Comparison of ENCODE assay signal across 34 cellular contexts in genomic region chr2:186466743-186467142, GRCh38.
"Had no signal": no experiment of that assay in that cellular context is flagged by ENCODE, and none has a peak within 500 bp of the region (broad histone marks: within the 10 kb centered on the region; RNA-seq: fewer than 3 reads in every experiment).

No MANE protein-coding gene starts in this region.

- DNase-seq: Karpas-422, Kasumi-1, MG63, MM.1S, MV-4-11, NCI-H1048, NCI-H1092, NCI-H1092 treated with DMSO at 0.1 percent for 48 hours, NCI-H1105, NCI-H1105 treated with DMSO at 0.1 percent for 48 hours, NCI-H1417, NCI-H1417 treated with DMSO at 0.1 percent for 48 hours, NCI-H1436, NCI-H1436 treated with DMSO at 0.1 percent for 48 hours, NCI-H146, NCI-H1694, NCI-H1694 treated with DMSO at 0.1 percent for 48 hours, NCI-H187, NCI-H187 treated with DMSO at 0.1 percent for 48 hours, NCI-H1930, NCI-H2029, NCI-H2029 treated with DMSO at 0.1 percent for 48 hours, NCI-H2081, NCI-H2081 treated with DMSO at 0.1 percent for 48 hours, NCI-H2107, NCI-H2171, NCI-H2171 treated with DMSO at 0.1 percent for 48 hours, NCI-H2227 treated with DMSO at 0.1 percent for 48 hours, NCI-H226, NCI-H345, NCI-H446, NCI-H446 treated with DMSO at 0.1 percent for 48 hours, NCI-H510A, NCI-H510A treated with DMSO at 0.1 percent for 48 hours had no signal

- H3K27me3 ChIP-seq: MG63 had no signal

- H3K4me3 ChIP-seq: MG63 had no signal

- H3K36me3 ChIP-seq: MG63 had no signal

- H3K9me3 ChIP-seq: MG63 had no signal
